In genomic region chr5:32245742-32246141, GRCh38 we compare ENCODE assay signal across 1 cellular context.
TF ChIP-seq lines count a peak whose summit lies in the region.

No MANE protein-coding gene starts in this region.

TF ChIP-seq in HepG2, 621 proteins besides CTCF, POLR2A, EP300 and RAD21 (continued from another document):
- TF ChIP-seq, protein P1, sequence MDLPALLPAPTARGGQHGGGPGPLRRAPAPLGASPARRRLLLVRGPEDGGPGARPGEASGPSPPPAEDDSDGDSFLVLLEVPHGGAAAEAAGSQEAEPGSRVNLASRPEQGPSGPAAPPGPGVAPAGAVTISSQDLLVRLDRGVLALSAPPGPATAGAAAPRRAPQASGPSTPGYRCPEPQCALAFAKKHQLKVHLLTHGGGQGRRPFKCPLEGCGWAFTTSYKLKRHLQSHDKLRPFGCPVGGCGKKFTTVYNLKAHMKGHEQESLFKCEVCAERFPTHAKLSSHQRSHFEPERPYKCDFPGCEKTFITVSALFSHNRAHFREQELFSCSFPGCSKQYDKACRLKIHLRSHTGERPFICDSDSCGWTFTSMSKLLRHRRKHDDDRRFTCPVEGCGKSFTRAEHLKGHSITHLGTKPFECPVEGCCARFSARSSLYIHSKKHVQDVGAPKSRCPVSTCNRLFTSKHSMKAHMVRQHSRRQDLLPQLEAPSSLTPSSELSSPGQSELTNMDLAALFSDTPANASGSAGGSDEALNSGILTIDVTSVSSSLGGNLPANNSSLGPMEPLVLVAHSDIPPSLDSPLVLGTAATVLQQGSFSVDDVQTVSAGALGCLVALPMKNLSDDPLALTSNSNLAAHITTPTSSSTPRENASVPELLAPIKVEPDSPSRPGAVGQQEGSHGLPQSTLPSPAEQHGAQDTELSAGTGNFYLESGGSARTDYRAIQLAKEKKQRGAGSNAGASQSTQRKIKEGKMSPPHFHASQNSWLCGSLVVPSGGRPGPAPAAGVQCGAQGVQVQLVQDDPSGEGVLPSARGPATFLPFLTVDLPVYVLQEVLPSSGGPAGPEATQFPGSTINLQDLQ (CRISPR knock-in tag; IDR thresholded peaks at IDR 0.05) = no peak
- TF ChIP-seq JUND (CRISPR knock-in tag; IDR thresholded peaks at IDR 0.05) (no peak), HDAC2 (CRISPR knock-in tag; IDR thresholded peaks at IDR 0.05) (peak; percentile 32; the same call in 1 of the 2 replicates), ATF2 (CRISPR knock-in tag; IDR thresholded peaks at IDR 0.05) (no peak), HIVEP1 (CRISPR knock-in tag; IDR thresholded peaks at IDR 0.05) (no peak), ZBTB4 (CRISPR knock-in tag; IDR thresholded peaks at IDR 0.05; ENCODE audit: borderline replicate concordance) (no peak), RCOR2 (CRISPR knock-in tag; IDR thresholded peaks at IDR 0.05) (0 out of 2 replicates have a peak, but pooled peaks have one; percentile 46), ZNF713 (CRISPR knock-in tag; IDR thresholded peaks at IDR 0.05) (no peak), FOXA3 (CRISPR knock-in tag; IDR thresholded peaks at IDR 0.05) (0 out of 2 replicates have a peak, but pooled peaks have one; percentile 29), ZFP41 (CRISPR knock-in tag; IDR thresholded peaks at IDR 0.05; ENCODE audit: borderline replicate concordance) (no peak), ATM (IDR thresholded peaks at IDR 0.05; ENCODE audit: borderline replicate concordance) (no peak), ZBTB34 (CRISPR knock-in tag; IDR thresholded peaks at IDR 0.05) (no peak), SNAPC5 (CRISPR knock-in tag; IDR thresholded peaks at IDR 0.05; ENCODE audit: borderline replicate concordance) (no peak), ZNF446 (CRISPR knock-in tag; IDR thresholded peaks at IDR 0.05) (no peak), FOXP1 (IDR thresholded peaks at IDR 0.05) (no peak), FOXP1 (CRISPR knock-in tag; IDR thresholded peaks at IDR 0.05) (no peak), ZNF639 (CRISPR knock-in tag; conservative IDR thresholded peaks at IDR 0.05) (no peak), RBFOX2 (IDR thresholded peaks at IDR 0.05; ENCODE audit: low read depth, low read length) (no peak), UBTF (CRISPR knock-in tag; IDR thresholded peaks at IDR 0.05) (no peak), ZNF644 (CRISPR knock-in tag; IDR thresholded peaks at IDR 0.05; ENCODE audit: low read depth) (no peak), NONO (IDR thresholded peaks at IDR 0.05) (no peak), NONO (CRISPR knock-in tag; conservative IDR thresholded peaks at IDR 0.05) (no peak), ZBTB38 (CRISPR knock-in tag; IDR thresholded peaks at IDR 0.05) (no peak), MXD1 (CRISPR knock-in tag; IDR thresholded peaks at IDR 0.05) (no peak), RNF2 (conservative IDR thresholded peaks at IDR 0.05; ENCODE audit: low read depth) (no peak), ZNF709 (CRISPR knock-in tag; IDR thresholded peaks at IDR 0.05) (no peak), SIX1 (CRISPR knock-in tag; IDR thresholded peaks at IDR 0.05; ENCODE audit: borderline replicate concordance) (no peak), ZBTB25 (CRISPR knock-in tag; IDR thresholded peaks at IDR 0.05) (no peak), RBAK (CRISPR knock-in tag; IDR thresholded peaks at IDR 0.05) (no peak), MYC (CRISPR knock-in tag; IDR thresholded peaks at IDR 0.05; ENCODE audit: borderline replicate concordance) (no peak)
- TF ChIP-seq, protein P2, sequence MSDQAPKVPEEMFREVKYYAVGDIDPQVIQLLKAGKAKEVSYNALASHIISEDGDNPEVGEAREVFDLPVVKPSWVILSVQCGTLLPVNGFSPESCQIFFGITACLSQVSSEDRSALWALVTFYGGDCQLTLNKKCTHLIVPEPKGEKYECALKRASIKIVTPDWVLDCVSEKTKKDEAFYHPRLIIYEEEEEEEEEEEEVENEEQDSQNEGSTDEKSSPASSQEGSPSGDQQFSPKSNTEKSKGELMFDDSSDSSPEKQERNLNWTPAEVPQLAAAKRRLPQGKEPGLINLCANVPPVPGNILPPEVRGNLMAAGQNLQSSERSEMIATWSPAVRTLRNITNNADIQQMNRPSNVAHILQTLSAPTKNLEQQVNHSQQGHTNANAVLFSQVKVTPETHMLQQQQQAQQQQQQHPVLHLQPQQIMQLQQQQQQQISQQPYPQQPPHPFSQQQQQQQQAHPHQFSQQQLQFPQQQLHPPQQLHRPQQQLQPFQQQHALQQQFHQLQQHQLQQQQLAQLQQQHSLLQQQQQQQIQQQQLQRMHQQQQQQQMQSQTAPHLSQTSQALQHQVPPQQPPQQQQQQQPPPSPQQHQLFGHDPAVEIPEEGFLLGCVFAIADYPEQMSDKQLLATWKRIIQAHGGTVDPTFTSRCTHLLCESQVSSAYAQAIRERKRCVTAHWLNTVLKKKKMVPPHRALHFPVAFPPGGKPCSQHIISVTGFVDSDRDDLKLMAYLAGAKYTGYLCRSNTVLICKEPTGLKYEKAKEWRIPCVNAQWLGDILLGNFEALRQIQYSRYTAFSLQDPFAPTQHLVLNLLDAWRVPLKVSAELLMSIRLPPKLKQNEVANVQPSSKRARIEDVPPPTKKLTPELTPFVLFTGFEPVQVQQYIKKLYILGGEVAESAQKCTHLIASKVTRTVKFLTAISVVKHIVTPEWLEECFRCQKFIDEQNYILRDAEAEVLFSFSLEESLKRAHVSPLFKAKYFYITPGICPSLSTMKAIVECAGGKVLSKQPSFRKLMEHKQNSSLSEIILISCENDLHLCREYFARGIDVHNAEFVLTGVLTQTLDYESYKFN (CRISPR knock-in tag; conservative IDR thresholded peaks at IDR 0.05) = no peak
- TF ChIP-seq, protein P3, sequence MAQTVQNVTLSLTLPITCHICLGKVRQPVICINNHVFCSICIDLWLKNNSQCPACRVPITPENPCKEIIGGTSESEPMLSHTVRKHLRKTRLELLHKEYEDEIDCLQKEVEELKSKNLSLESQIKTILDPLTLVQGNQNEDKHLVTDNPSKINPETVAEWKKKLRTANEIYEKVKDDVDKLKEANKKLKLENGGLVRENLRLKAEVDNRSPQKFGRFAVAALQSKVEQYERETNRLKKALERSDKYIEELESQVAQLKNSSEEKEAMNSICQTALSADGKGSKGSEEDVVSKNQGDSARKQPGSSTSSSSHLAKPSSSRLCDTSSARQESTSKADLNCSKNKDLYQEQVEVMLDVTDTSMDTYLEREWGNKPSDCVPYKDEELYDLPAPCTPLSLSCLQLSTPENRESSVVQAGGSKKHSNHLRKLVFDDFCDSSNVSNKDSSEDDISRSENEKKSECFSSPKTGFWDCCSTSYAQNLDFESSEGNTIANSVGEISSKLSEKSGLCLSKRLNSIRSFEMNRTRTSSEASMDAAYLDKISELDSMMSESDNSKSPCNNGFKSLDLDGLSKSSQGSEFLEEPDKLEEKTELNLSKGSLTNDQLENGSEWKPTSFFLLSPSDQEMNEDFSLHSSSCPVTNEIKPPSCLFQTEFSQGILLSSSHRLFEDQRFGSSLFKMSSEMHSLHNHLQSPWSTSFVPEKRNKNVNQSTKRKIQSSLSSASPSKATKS (CRISPR knock-in tag; IDR thresholded peaks at IDR 0.05) = no peak
- TF ChIP-seq, protein P4, sequence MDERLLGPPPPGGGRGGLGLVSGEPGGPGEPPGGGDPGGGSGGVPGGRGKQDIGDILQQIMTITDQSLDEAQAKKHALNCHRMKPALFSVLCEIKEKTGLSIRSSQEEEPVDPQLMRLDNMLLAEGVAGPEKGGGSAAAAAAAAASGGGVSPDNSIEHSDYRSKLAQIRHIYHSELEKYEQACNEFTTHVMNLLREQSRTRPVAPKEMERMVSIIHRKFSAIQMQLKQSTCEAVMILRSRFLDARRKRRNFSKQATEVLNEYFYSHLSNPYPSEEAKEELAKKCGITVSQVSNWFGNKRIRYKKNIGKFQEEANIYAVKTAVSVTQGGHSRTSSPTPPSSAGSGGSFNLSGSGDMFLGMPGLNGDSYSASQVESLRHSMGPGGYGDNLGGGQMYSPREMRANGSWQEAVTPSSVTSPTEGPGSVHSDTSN (CRISPR knock-in tag; IDR thresholded peaks at IDR 0.05) = no peak
